ENCODE assay signal across 1 cellular context in the genomic region with DNA sequence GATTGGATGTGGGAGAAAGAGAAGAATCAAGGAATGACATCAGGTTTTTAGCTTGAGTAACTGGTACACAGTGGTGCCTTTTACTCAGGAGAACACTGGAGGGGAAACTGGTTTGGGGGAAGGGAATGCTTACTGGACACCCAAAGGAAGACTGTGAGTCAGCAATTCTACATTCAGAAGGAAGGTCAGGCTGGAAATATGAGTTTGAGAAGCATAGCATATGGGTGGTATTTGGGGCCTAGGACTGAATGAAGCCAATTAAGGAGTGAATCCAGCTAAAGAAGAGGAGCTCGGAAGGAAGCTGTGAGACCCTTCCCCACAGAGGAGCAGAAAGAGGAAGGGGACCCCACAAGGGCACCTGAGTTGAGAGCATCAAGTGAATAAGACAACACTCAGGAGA.
TF ChIP-seq lines count a peak whose summit lies in the region.

No MANE protein-coding gene starts in this region.

TF ChIP-seq in H1, 55 proteins besides CTCF, POLR2A, EP300 and RAD21:
- TF ChIP-seq NANOG (IDR thresholded peaks at IDR 0.05; ENCODE audit: insufficient read depth, low read depth, low read length, poor library complexity, severe bottlenecking) (no peak), MAFK (IDR thresholded peaks at IDR 0.05; ENCODE audit: low read depth, low read length) (0 out of 2 replicates have a peak, but pooled peaks have one; percentile 19), BRCA1 (IDR thresholded peaks at IDR 0.05; ENCODE audit: low read depth, low read length) (no peak), BACH1 (IDR thresholded peaks at IDR 0.05; ENCODE audit: low read length) (peak; percentile 74)
